ENCODE assay signal across 1 cellular context in the genomic region with DNA sequence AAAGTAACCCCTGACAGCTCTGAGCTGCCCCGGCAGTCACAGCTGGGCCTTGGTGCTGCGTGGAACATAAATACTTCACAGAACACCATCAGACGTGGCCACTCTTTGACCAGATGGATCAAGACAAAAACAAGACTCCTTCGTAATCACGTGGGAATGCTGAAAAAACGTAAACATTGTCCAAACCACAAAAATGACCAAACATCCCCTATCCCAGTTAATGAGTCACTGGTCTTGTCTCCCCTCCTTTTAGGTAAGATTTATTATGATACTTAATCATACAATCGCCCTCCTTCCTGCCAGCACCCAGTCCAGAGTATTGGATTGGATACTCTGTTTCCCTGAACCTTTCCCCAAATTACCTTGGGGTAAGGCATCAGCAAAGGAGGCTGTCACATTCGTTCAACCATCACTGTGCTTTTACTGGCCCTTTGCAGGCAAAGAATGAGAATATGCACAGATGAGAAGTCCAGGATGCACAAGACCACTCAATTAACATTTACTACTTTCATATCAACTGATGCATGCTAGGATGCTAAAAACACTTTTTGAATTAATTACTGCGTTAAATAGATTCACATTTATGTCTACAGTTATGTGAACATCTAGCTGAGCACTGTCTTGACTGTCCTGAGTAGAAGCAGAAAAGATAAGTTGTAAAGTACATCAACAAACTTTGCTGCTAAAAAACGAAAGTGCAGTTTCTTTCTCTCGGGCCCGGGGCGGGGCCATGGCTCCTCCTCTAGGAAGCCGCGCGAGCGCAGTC.
A peak's percentile ranks its signal among the peaks of the same experiment; 100 is the strongest.
TF ChIP-seq lines count a peak whose summit lies in the region.

No MANE protein-coding gene starts in this region.

TF ChIP-seq in K562, 482 proteins besides CTCF, POLR2A, EP300 and RAD21 (continued from another document):
- TF ChIP-seq, protein P1, sequence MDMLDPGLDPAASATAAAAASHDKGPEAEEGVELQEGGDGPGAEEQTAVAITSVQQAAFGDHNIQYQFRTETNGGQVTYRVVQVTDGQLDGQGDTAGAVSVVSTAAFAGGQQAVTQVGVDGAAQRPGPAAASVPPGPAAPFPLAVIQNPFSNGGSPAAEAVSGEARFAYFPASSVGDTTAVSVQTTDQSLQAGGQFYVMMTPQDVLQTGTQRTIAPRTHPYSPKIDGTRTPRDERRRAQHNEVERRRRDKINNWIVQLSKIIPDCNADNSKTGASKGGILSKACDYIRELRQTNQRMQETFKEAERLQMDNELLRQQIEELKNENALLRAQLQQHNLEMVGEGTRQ (CRISPR knock-in tag; IDR thresholded peaks at IDR 0.05) = peak; percentile 12; the same call in 1 of the 2 replicates
- TF ChIP-seq, protein P2, sequence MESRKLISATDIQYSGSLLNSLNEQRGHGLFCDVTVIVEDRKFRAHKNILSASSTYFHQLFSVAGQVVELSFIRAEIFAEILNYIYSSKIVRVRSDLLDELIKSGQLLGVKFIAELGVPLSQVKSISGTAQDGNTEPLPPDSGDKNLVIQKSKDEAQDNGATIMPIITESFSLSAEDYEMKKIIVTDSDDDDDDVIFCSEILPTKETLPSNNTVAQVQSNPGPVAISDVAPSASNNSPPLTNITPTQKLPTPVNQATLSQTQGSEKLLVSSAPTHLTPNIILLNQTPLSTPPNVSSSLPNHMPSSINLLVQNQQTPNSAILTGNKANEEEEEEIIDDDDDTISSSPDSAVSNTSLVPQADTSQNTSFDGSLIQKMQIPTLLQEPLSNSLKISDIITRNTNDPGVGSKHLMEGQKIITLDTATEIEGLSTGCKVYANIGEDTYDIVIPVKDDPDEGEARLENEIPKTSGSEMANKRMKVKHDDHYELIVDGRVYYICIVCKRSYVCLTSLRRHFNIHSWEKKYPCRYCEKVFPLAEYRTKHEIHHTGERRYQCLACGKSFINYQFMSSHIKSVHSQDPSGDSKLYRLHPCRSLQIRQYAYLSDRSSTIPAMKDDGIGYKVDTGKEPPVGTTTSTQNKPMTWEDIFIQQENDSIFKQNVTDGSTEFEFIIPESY (CRISPR knock-in tag; IDR thresholded peaks at IDR 0.05) = no peak
- TF ChIP-seq BHLHE40 (IDR thresholded peaks at IDR 0.05; ENCODE audit: low read length) (peak; percentile 52; the same call in 1 of the 2 replicates), ARNT (IDR thresholded peaks at IDR 0.05) (0 out of 4 replicates have a peak, but pooled peaks of 1 of the 2 experiments have one; percentile 39), FOS (IDR thresholded peaks at IDR 0.05; ENCODE audit: extremely low read depth, insufficient read length) (no peak), FOXP1 (CRISPR knock-in tag; IDR thresholded peaks at IDR 0.05) (0 out of 2 replicates have a peak, but pooled peaks have one; percentile 14), POLR2B (IDR thresholded peaks at IDR 0.05; ENCODE audit: low read depth, partially characterized antibody) (peak; percentile 17), JUND (IDR thresholded peaks at IDR 0.05; ENCODE audit: borderline replicate concordance, low read depth, low read length) (peak; percentile 85), JUND (tag; IDR thresholded peaks at IDR 0.05; ENCODE audit: borderline replicate concordance, low read depth, low read length) (peak; percentile 83; the same call in 2 of the 3 replicates), ZNF134 (CRISPR knock-in tag; conservative IDR thresholded peaks at IDR 0.05) (no peak), ZNF551 (CRISPR knock-in tag; IDR thresholded peaks at IDR 0.05) (no peak), SRSF1 (IDR thresholded peaks at IDR 0.05; ENCODE audit: low read depth, low read length) (no peak), LEF1 (IDR thresholded peaks at IDR 0.05) (peak; percentile 52; the same call in 1 of the 2 replicates)
- TF ChIP-seq, protein P3, sequence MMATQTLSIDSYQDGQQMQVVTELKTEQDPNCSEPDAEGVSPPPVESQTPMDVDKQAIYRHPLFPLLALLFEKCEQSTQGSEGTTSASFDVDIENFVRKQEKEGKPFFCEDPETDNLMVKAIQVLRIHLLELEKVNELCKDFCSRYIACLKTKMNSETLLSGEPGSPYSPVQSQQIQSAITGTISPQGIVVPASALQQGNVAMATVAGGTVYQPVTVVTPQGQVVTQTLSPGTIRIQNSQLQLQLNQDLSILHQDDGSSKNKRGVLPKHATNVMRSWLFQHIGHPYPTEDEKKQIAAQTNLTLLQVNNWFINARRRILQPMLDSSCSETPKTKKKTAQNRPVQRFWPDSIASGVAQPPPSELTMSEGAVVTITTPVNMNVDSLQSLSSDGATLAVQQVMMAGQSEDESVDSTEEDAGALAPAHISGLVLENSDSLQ (IDR thresholded peaks at IDR 0.05) = peak; percentile 87
- TF ChIP-seq, protein P4, sequence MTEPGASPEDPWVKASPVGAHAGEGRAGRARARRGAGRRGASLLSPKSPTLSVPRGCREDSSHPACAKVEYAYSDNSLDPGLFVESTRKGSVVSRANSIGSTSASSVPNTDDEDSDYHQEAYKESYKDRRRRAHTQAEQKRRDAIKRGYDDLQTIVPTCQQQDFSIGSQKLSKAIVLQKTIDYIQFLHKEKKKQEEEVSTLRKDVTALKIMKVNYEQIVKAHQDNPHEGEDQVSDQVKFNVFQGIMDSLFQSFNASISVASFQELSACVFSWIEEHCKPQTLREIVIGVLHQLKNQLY (CRISPR knock-in tag; conservative IDR thresholded peaks at IDR 0.05) = no peak
TF ChIP-seq in K562: peak in this region for 38.
